8 cellular contexts compared by ENCODE assay signal in genomic region chr15:82749951-82750830, GRCh38. TPM values are rescaled to one million over a fixed set of nuclear protein-coding genes. Genes with fewer than 3 reads are reported as not detected.
DNase-seq lines count a peak whose midpoint lies in the region; ATAC-seq and TF ChIP-seq lines count a peak whose summit lies in the region.

No MANE protein-coding gene starts in this region.

- H3K4me2 ChIP-seq in GM23338 (peak overlapping the region; percentile 88), fibroblast of lung (ENCODE audit: extremely low read depth, insufficient read depth, low read length) (peak overlapping the region; percentile 97)

- POLR2A ChIA-PET in naive thymus-derived CD4-positive, alpha-beta T cell (lab: Charles Lee), result interaction anchor here (0.6 to 3.5 kb wide), 10 partner anchors 9 to 263 kb away, joined by 3 to 34 read pairs (median 3); partner anchors contain the start of genes RPS17 and WHAMM

- DNase-seq in Daoy (ENCODE audit: low read depth), result peak; percentile 96
- peak; percentile 94 for DNase-seq in GM23338 (ENCODE audit: low spot score)
- peak; percentile 95 for DNase-seq in LHCN-M2 (ENCODE audit: low read depth)
- DNase-seq in RPMI7951 (ENCODE audit: low read depth), result peak; percentile 94
- peak; percentile 93 to 97 for DNase-seq in fibroblast of lung (ENCODE audit: low read depth in 2 of 2)
- peak; percentile 51 to 84 (median 70) for DNase-seq in naive thymus-derived CD4-positive, alpha-beta T cell

- peaks cover 4% of the 10 kb centered on the region for H3K27me3 Mint-ChIP-seq in GM23338 (ENCODE audit: insufficient read depth, low read depth, poor library complexity)
- H3K27me3 Mint-ChIP-seq in activated T-helper 17 cell treated with anti-CD3 and anti-CD28 coated beads, Interleukin-2, amount 50 U/mL, for 72 hours, result no peaks in the 10 kb centered on the region
- H3K27me3 Mint-ChIP-seq in naive thymus-derived CD4-positive, alpha-beta T cell, result no peaks in the 10 kb centered on the region
- no peaks in the 10 kb centered on the region for H3K27me3 Mint-ChIP-seq in stimulated activated memory B cell treated with anti-CD40 and anti-IgM and Interleukin-4, amounts not matched to agents 10 μg/mL and 1 μg/mL and 100 μg/mL, for 72 hours

- peaks cover 18% of the 10 kb centered on the region for H3K36me3 Mint-ChIP-seq in GM23338 (ENCODE audit: low read depth)
- H3K36me3 Mint-ChIP-seq in activated T-helper 17 cell treated with anti-CD3 and anti-CD28 coated beads, Interleukin-2, amount 50 U/mL, for 72 hours (ENCODE audit: low read depth), result peaks cover 53% of the 10 kb centered on the region
- H3K36me3 Mint-ChIP-seq in naive thymus-derived CD4-positive, alpha-beta T cell, result peaks cover 4 to 22% (median 13%) of the 10 kb centered on the region in 5 donors
- H3K36me3 Mint-ChIP-seq in stimulated activated memory B cell treated with anti-CD40 and anti-IgM and Interleukin-4, amounts not matched to agents 10 μg/mL and 1 μg/mL and 100 μg/mL, for 72 hours, result peaks cover 22% of the 10 kb centered on the region

- peak overlapping the region; percentile 96 for H3K4me3 Mint-ChIP-seq in GM23338
- peak overlapping the region; percentile 96 for H3K4me3 Mint-ChIP-seq in activated T-helper 17 cell treated with anti-CD3 and anti-CD28 coated beads, Interleukin-2, amount 50 U/mL, for 72 hours
- H3K4me3 Mint-ChIP-seq in naive thymus-derived CD4-positive, alpha-beta T cell, result peak overlapping the region; percentile 93 to 100 (median 98)
- H3K4me3 Mint-ChIP-seq in stimulated activated memory B cell treated with anti-CD40 and anti-IgM and Interleukin-4, amounts not matched to agents 10 μg/mL and 1 μg/mL and 100 μg/mL, for 72 hours, result peak overlapping the region; percentile 99

- H3K9me2 ChIP-seq in GM23338 (ENCODE audit: insufficient read depth), result no peaks in the 10 kb centered on the region

- no peaks in the 10 kb centered on the region for H3K27me3 ChIP-seq in GM23338 (ENCODE audit: insufficient read depth)
- H3K27me3 ChIP-seq in fibroblast of lung (ENCODE audit: control insufficient read depth, insufficient read depth, low read length), result no peaks in the 10 kb centered on the region
- no peaks in the 10 kb centered on the region for H3K27me3 ChIP-seq in naive thymus-derived CD4-positive, alpha-beta T cell (ENCODE audit: control insufficient read depth in 2 of 2, insufficient read depth in 2 of 2, low read length in 2 of 2)

- H4K20me1 ChIP-seq in GM23338 (replicated peaks; ENCODE audit: insufficient read depth), result peaks cover 11% of the 10 kb centered on the region
- no peaks in the 10 kb centered on the region for H4K20me1 ChIP-seq in fibroblast of lung (ENCODE audit: control insufficient read depth, extremely low read depth, insufficient read depth, low read length)

- H3F3A ChIP-seq in GM23338 (replicated peaks; ENCODE audit: low read depth), result peaks cover 5% of the 10 kb centered on the region; the same call in 1 of the 2 replicates

- H3K4me3 ChIP-seq in GM23338 (peak overlapping the region; percentile 96), fibroblast of lung (replicated peaks in 1 of 4; ENCODE audit: control extremely low read depth in 1 of 4, insufficient read depth in 1 of 4, low read depth in 3 of 4, low read length in 4 of 4) (peak overlapping the region; percentile 92 to 100 (median 99))
- peak overlapping the region; percentile 88 for H3K4me3 ChIP-seq in naive thymus-derived CD4-positive, alpha-beta T cell (ENCODE audit: low read length)

- TF ChIP-seq CTCF in GM23338 (conservative IDR thresholded peaks at IDR 0.05; ENCODE audit: low read depth in 2 of 2), result no peak
- no peak for TF ChIP-seq CTCF in fibroblast of lung (conservative IDR thresholded peaks at IDR 0.05 in 1 of 2, IDR thresholded peaks at IDR 0.05 in 1 of 2; ENCODE audit: low read depth in 1 of 2, low read length in 2 of 2)

- intact Hi-C loops in naive thymus-derived CD4-positive, alpha-beta T cell (cut with micrococcal nuclease), result loop anchor here (1.0 to 5.0 kb wide), 11 partner anchors 41 to 317 kb away; partner anchors contain the start of genes AP3B2 (in 2 of the 2), BTBD1 (in 2 of the 2), RAMAC (in 2 of the 2) and RPS17 (in 2 of the 2)

- no peaks in the 10 kb centered on the region for H3K9me3 Mint-ChIP-seq in GM23338
- H3K9me3 Mint-ChIP-seq in activated T-helper 17 cell treated with anti-CD3 and anti-CD28 coated beads, Interleukin-2, amount 50 U/mL, for 72 hours, result no peaks in the 10 kb centered on the region
- H3K9me3 Mint-ChIP-seq in naive thymus-derived CD4-positive, alpha-beta T cell, result no peaks in the 10 kb centered on the region
- no peaks in the 10 kb centered on the region for H3K9me3 Mint-ChIP-seq in stimulated activated memory B cell treated with anti-CD40 and anti-IgM and Interleukin-4, amounts not matched to agents 10 μg/mL and 1 μg/mL and 100 μg/mL, for 72 hours

- H3K27ac Mint-ChIP-seq in GM23338, result peak overlapping the region; percentile 90
- peak overlapping the region; percentile 95 for H3K27ac Mint-ChIP-seq in activated T-helper 17 cell treated with anti-CD3 and anti-CD28 coated beads, Interleukin-2, amount 50 U/mL, for 72 hours
- peak overlapping the region; percentile 89 to 98 (median 95) for H3K27ac Mint-ChIP-seq in naive thymus-derived CD4-positive, alpha-beta T cell
- peak overlapping the region; percentile 88 for H3K27ac Mint-ChIP-seq in stimulated activated memory B cell treated with anti-CD40 and anti-IgM and Interleukin-4, amounts not matched to agents 10 μg/mL and 1 μg/mL and 100 μg/mL, for 72 hours

- H3K79me2 ChIP-seq in GM23338 (replicated peaks; ENCODE audit: insufficient read depth), result peaks cover 44% of the 10 kb centered on the region
- peaks cover 38% of the 10 kb centered on the region for H3K79me2 ChIP-seq in fibroblast of lung (ENCODE audit: control insufficient read depth, insufficient read depth, low read length)

- H3K4me1 Mint-ChIP-seq in GM23338, result peaks cover 10% of the 10 kb centered on the region
- peaks cover 33% of the 10 kb centered on the region for H3K4me1 Mint-ChIP-seq in activated T-helper 17 cell treated with anti-CD3 and anti-CD28 coated beads, Interleukin-2, amount 50 U/mL, for 72 hours
- H3K4me1 Mint-ChIP-seq in naive thymus-derived CD4-positive, alpha-beta T cell, result peaks cover 26 to 69% (median 57%) of the 10 kb centered on the region in 7 donors
- peaks cover 56% of the 10 kb centered on the region for H3K4me1 Mint-ChIP-seq in stimulated activated memory B cell treated with anti-CD40 and anti-IgM and Interleukin-4, amounts not matched to agents 10 μg/mL and 1 μg/mL and 100 μg/mL, for 72 hours

- peak overlapping the region; percentile 84 for H3K9ac ChIP-seq in fibroblast of lung (ENCODE audit: insufficient read depth, low read length)

- H3K4me1 ChIP-seq in GM23338 (ENCODE audit: insufficient read depth) (peaks cover 13% of the 10 kb centered on the region), fibroblast of lung (ENCODE audit: control insufficient read depth, extremely low read depth, insufficient read depth, low read length) (peaks cover 6% of the 10 kb centered on the region)
- peaks cover 10 to 15% of the 10 kb centered on the region in 2 donors for H3K4me1 ChIP-seq in naive thymus-derived CD4-positive, alpha-beta T cell (ENCODE audit: control insufficient read depth in 2 of 2, insufficient read depth in 2 of 2, low read length in 2 of 2)

- peaks cover 8% of the 10 kb centered on the region; the same call in 1 of the 2 replicates for H3K36me3 ChIP-seq in GM23338 (ENCODE audit: insufficient read depth)
- H3K36me3 ChIP-seq in fibroblast of lung (ENCODE audit: control insufficient read depth, insufficient read depth, low read length), result peaks cover 8% of the 10 kb centered on the region
- H3K36me3 ChIP-seq in naive thymus-derived CD4-positive, alpha-beta T cell (ENCODE audit: control insufficient read depth in 2 of 3, insufficient read depth in 3 of 3, low read length in 3 of 3), result peaks cover under 1 to 8% (median 4%) of the 10 kb centered on the region in 3 experiments

- H2AFZ ChIP-seq in GM23338 (peak overlapping the region; percentile 81; the same call in 1 of the 2 replicates), fibroblast of lung (ENCODE audit: low read length) (peak overlapping the region; percentile 96)

- CTCF ChIA-PET in naive thymus-derived CD4-positive, alpha-beta T cell (lab: Charles Lee), result interaction anchor here (0.6 to 1.2 kb wide), 2 partner anchors 45 to 209 kb away, joined by 3 read pairs; no protein-coding TSS in a partner anchor

- H3K9me3 ChIP-seq in fibroblast of lung (ENCODE audit: control insufficient read depth, insufficient read depth, low read depth, low read length), result no peaks in the 10 kb centered on the region
- H3K9me3 ChIP-seq in naive thymus-derived CD4-positive, alpha-beta T cell (ENCODE audit: control insufficient read depth in 2 of 3, low read length in 3 of 3), result no peaks in the 10 kb centered on the region

- H3K27ac ChIP-seq in GM23338 (ENCODE audit: low read depth) (peak overlapping the region; percentile 68), fibroblast of lung (ENCODE audit: insufficient read depth, low read length) (peak overlapping the region; percentile 95)
- H3K27ac ChIP-seq in naive thymus-derived CD4-positive, alpha-beta T cell (ENCODE audit: low read depth, low read length), result peak overlapping the region; percentile 78

- peak; percentile 98 for ATAC-seq in GM23338
- ATAC-seq in activated T-helper 17 cell treated with anti-CD3 and anti-CD28 coated beads, Interleukin-2, amount 50 U/mL, for 72 hours (replicated peaks), result peak; percentile 98
- peak; percentile 96 for ATAC-seq in naive thymus-derived CD4-positive, alpha-beta T cell
- peak; percentile 96 for ATAC-seq in stimulated activated memory B cell treated with anti-CD40 and anti-IgM and Interleukin-4, amounts not matched to agents 10 μg/mL and 1 μg/mL and 100 μg/mL, for 72 hours

RNA-seq across cellular contexts. Expression of gene AP3B2, which starts 40.5 kb away (rescaled TPM):
- total RNA-seq in Daoy (2014; rRNA removed; shearing (Covaris generic)), result 0.24 and 1.5 TPM in 2 replicates
- total RNA-seq in GM23338 (2014; rRNA removed; shearing (Covaris generic)), result 14.0 and 19.2 TPM in 2 replicates
- polyA plus RNA-seq in GM23338 (2016; fragmentation: Nextera tagmentation; extraction: Ambion mirVana), result 9.5 and 9.8 TPM in 2 replicates
- total RNA-seq in LHCN-M2 (2014; rRNA removed), result 0.40 and 0.45 TPM in 2 replicates
- polyA plus RNA-seq in LHCN-M2 (2012), result 0.12 TPM
- total RNA-seq in RPMI7951 (2014; rRNA removed; shearing (Covaris generic)), result 1.4 and 1.7 TPM in 2 replicates
- 1 to 10 TPM in 1 of 2 donors, under 1 TPM in 1; 0.41 to 1.5 TPM for total RNA-seq in activated T-helper 17 cell treated with anti-CD3 and anti-CD28 coated beads, Interleukin-2, amount 50 U/mL, for 72 hours
- 0.17 and 0.51 TPM in 2 replicates for total RNA-seq in fibroblast of lung
- polyA plus RNA-seq in fibroblast of lung, result 0.09 TPM in 2 replicates
- 0.09 and 0.14 TPM in 2 replicates for polyA plus RNA-seq in fibroblast of lung (2012)
- polyA minus RNA-seq in fibroblast of lung (ENCODE audit: low replicate concordance), result not detected in 2 replicates
- 1 to 10 TPM in 1 of 5 experiments, under 1 TPM in 3, not detected in 1; 0.56 to 1.2 (median 0.85) TPM for total RNA-seq in naive thymus-derived CD4-positive, alpha-beta T cell
- under 1 TPM; 0.35 to 0.70 TPM for polyA plus RNA-seq in naive thymus-derived CD4-positive, alpha-beta T cell

RNA-seq across cellular contexts. Expression of gene FSD2, which starts 55.7 kb away (rescaled TPM):
- total RNA-seq in Daoy (2014; rRNA removed; shearing (Covaris generic)), result not detected in 2 replicates
- 0.08 TPM in 1 of 2 replicates, not detected in the other for total RNA-seq in GM23338 (2014; rRNA removed; shearing (Covaris generic))
- 0.18 and 0.37 TPM in 2 replicates for polyA plus RNA-seq in GM23338 (2016; fragmentation: Nextera tagmentation; extraction: Ambion mirVana)
- not detected in 2 replicates for total RNA-seq in LHCN-M2 (2014; rRNA removed)
- 0.02 TPM for polyA plus RNA-seq in LHCN-M2 (2012)
- total RNA-seq in RPMI7951 (2014; rRNA removed; shearing (Covaris generic)), result not detected in 2 replicates
- not detected for total RNA-seq in activated T-helper 17 cell treated with anti-CD3 and anti-CD28 coated beads, Interleukin-2, amount 50 U/mL, for 72 hours
- total RNA-seq in fibroblast of lung, result not detected in 2 replicates
- not detected in 2 replicates for polyA plus RNA-seq in fibroblast of lung
- 0.02 TPM in 1 of 2 replicates, not detected in the other for polyA plus RNA-seq in fibroblast of lung (2012)
- not detected in 2 replicates for polyA minus RNA-seq in fibroblast of lung (ENCODE audit: low replicate concordance)
- total RNA-seq in naive thymus-derived CD4-positive, alpha-beta T cell, result not detected
- not detected for polyA plus RNA-seq in naive thymus-derived CD4-positive, alpha-beta T cell

RNA-seq across cellular contexts. Expression of gene WHAMM, which starts 59.2 kb away (rescaled TPM):
- total RNA-seq in Daoy (2014; rRNA removed; shearing (Covaris generic)), result 2.5 and 3.2 TPM in 2 replicates
- 2.2 and 8.3 TPM in 2 replicates for total RNA-seq in GM23338 (2014; rRNA removed; shearing (Covaris generic))
- polyA plus RNA-seq in GM23338 (2016; fragmentation: Nextera tagmentation; extraction: Ambion mirVana) (4.1 and 4.2 TPM in 2 replicates), fibroblast of lung (5.3 TPM in 2 replicates)
- total RNA-seq in LHCN-M2 (2014; rRNA removed) (4.2 and 5.3 TPM in 2 replicates), fibroblast of lung (4.9 and 5.6 TPM in 2 replicates)
- polyA plus RNA-seq in LHCN-M2 (2012), result 3.7 TPM
- 2.8 and 3.6 TPM in 2 replicates for total RNA-seq in RPMI7951 (2014; rRNA removed; shearing (Covaris generic))
- total RNA-seq in activated T-helper 17 cell treated with anti-CD3 and anti-CD28 coated beads, Interleukin-2, amount 50 U/mL, for 72 hours, result 1 to 10 TPM; 3.9 to 4.3 TPM
- 3.6 and 4.1 TPM in 2 replicates for polyA plus RNA-seq in fibroblast of lung (2012)
- 1.5 and 5.4 TPM in 2 replicates for polyA minus RNA-seq in fibroblast of lung (ENCODE audit: low replicate concordance)
- 10 to 100 TPM; 14.1 to 72.2 (median 37.1) TPM for total RNA-seq in naive thymus-derived CD4-positive, alpha-beta T cell
- 1 to 10 TPM; 3.5 to 4.5 TPM for polyA plus RNA-seq in naive thymus-derived CD4-positive, alpha-beta T cell

Comparison
In these comparisons a context has a peak if more than half of its experiments do, and no peak if none do; other contexts are left out.
1. Peak in every context shown above with its lines: DNase-seq, ATAC-seq, H3K4me3 ChIP-seq and H3K27ac ChIP-seq.